8 cellular contexts compared by ENCODE assay signal in genomic region chr1:144461136-144461759, GRCh38. TPM values are rescaled to one million over a fixed set of nuclear protein-coding genes. Genes with fewer than 3 reads are reported as not detected.
DNase-seq lines count a peak whose midpoint lies in the region; ATAC-seq, FAIRE-seq and TF ChIP-seq lines count a peak whose summit lies in the region.
"Not testable (repeated sequence)": the region's sequence is repeated elsewhere in the genome, so short reads cannot be mapped to it uniquely, and the experiment has no call there.

Gene NBPF15 (minus strand): TSS chr1:144461669. CDS start chr1:144440003, 21,666 bp downstream.

- not testable (repeated sequence) for H3K9ac ChIP-seq in endothelial cell of umbilical vein (replicated peaks; ENCODE audit: extremely low read depth, insufficient read depth, low read length)

- H3K27ac ChIP-seq in C4-2B, result peak within 1 kb of the TSS; percentile 70
- peak within 1 kb of the TSS; percentile 29; the same call in 1 of the 2 replicates for H3K27ac ChIP-seq in Panc1 (ENCODE audit: low read length)
- not testable (repeated sequence) for H3K27ac ChIP-seq in endothelial cell of umbilical vein (ENCODE audit: insufficient read depth, low read depth, low read length)

- not testable (repeated sequence) for BruUV-seq in Panc1 (replicated peaks; lab: Mats Ljungman, UMichigan)
- TSS peak; percentile 78 for BruUV-seq in endothelial cell of umbilical vein (replicated peaks; lab: Mats Ljungman, UMichigan)

- H3K4me1 Mint-ChIP-seq in activated T-cell treated with anti-CD3 and anti-CD28 coated beads, Interleukin-2, amount 50 U/mL, for 4 hours (ENCODE audit: low read depth), result not testable (repeated sequence)

- H3K9me1 ChIP-seq in endothelial cell of umbilical vein (replicated peaks; ENCODE audit: control insufficient read depth, extremely low read depth, insufficient read depth, low read length), result not testable (repeated sequence)

- not testable (repeated sequence) for H3K27me3 ChIP-seq in Panc1 (ENCODE audit: control insufficient read depth, insufficient read depth, low read length); endothelial cell of umbilical vein (ENCODE audit: control insufficient read depth in 2 of 2, insufficient read depth in 2 of 2, low read length in 2 of 2)

- intact Hi-C loops in Panc1 (cut with micrococcal nuclease; ENCODE audit: unreplicated experiment); endothelial cell of umbilical vein (cut with micrococcal nuclease): not testable (repeated sequence)

- H3K27me3 Mint-ChIP-seq in activated T-cell treated with anti-CD3 and anti-CD28 coated beads, Interleukin-2, amount 50 U/mL, for 4 hours (ENCODE audit: low read depth), result not testable (repeated sequence)

- not testable (repeated sequence) for TF ChIP-seq POLR2A in endothelial cell of umbilical vein (IDR thresholded peaks at IDR 0.05; ENCODE audit: low read depth, low read length)

- dilution Hi-C loops in endothelial cell of umbilical vein (cut with MboI; ENCODE audit: extremely low pct_ligation_motif_present, low sequenced_read_pairs), result not testable (repeated sequence)

- not testable (repeated sequence) for H3K36me3 ChIP-seq in Panc1 (ENCODE audit: control insufficient read depth, insufficient read depth, low read length); endothelial cell of umbilical vein (ENCODE audit: control insufficient read depth in 2 of 2, extremely low read depth in 1 of 2, insufficient read depth in 2 of 2, low read length in 2 of 2)

- not testable (repeated sequence) for H3K4me2 ChIP-seq in endothelial cell of umbilical vein (ENCODE audit: insufficient read depth, low read length)

- H2AFZ ChIP-seq in endothelial cell of umbilical vein (ENCODE audit: low read depth, low read length), result peak within 1 kb of the TSS; percentile 82

- not testable (repeated sequence) for H3K4me1 ChIP-seq in Panc1 (ENCODE audit: control insufficient read depth, insufficient read depth, low read length); endothelial cell of umbilical vein (ENCODE audit: control insufficient read depth, extremely low read depth, insufficient read depth, low read length)

- peak within 1 kb of the TSS; percentile 50 to 56 for H3K4me3 ChIP-seq in Panc1 (ENCODE audit: low read depth in 2 of 2, low read length in 2 of 2)
- H3K4me3 ChIP-seq in endothelial cell of umbilical vein (replicated peaks in 1 of 3; ENCODE audit: insufficient read depth in 1 of 3, low read depth in 1 of 3, low read length in 3 of 3), result peak within 1 kb of the TSS; percentile 33 to 57 (median 48)

- not testable (repeated sequence) for TF ChIP-seq CTCF in C4-2B (conservative IDR thresholded peaks at IDR 0.05); Panc1 (IDR thresholded peaks at IDR 0.05); endothelial cell of umbilical vein (IDR thresholded peaks at IDR 0.05; ENCODE audit: extremely low read depth in 1 of 2, insufficient read depth in 1 of 2, low read depth in 1 of 2, low read length in 2 of 2)

- ATAC-seq in GM21381 (IDR thresholded peaks at IDR 0.05; ENCODE audit: unreplicated experiment) (peak; percentile 96), HG03558 (IDR thresholded peaks at IDR 0.05; ENCODE audit: extremely low read depth, unreplicated experiment) (peak; percentile 83), Panc1 (peak; percentile 100)
- ATAC-seq in activated T-cell treated with anti-CD3 and anti-CD28 coated beads, Interleukin-2, amount 50 U/mL, for 4 hours, result peak; percentile 97 to 98

- in situ Hi-C loops in Panc1 (cut with HindIII; ENCODE audit: low pct_unique_long_range_greater_than_20kb, low sequenced_read_pairs), result not testable (repeated sequence)

- H3K79me2 ChIP-seq in endothelial cell of umbilical vein (ENCODE audit: control insufficient read depth, insufficient read depth, low read length), result not testable (repeated sequence)

- not testable (repeated sequence) for H3K9me3 Mint-ChIP-seq in activated T-cell treated with anti-CD3 and anti-CD28 coated beads, Interleukin-2, amount 50 U/mL, for 4 hours

- DNase-seq in Panc1 (ENCODE audit: low read depth, low spot score); mesenteric fat pad (ENCODE audit: low spot score): not testable (repeated sequence)
- peak; percentile 49 for DNase-seq in activated T-cell treated with anti-CD3 and anti-CD28 coated beads, Interleukin-2, amount 50 U/mL, for 4 hours
- DNase-seq in endothelial cell of umbilical vein (ENCODE audit: low read depth, low spot score), result peak; percentile 36
- peak; percentile 22 to 54 (median 35) for DNase-seq in stimulated activated CD4-positive, alpha-beta T cell treated with anti-CD3 and anti-CD28 coated beads, TNF-alpha, amount 100 ng/mL, for 1 hour (ENCODE audit: low read depth in 3 of 3, low spot score in 1 of 3)

- not testable (repeated sequence) for H3K36me3 Mint-ChIP-seq in activated T-cell treated with anti-CD3 and anti-CD28 coated beads, Interleukin-2, amount 50 U/mL, for 4 hours (ENCODE audit: insufficient read depth)

- H3K4me3 Mint-ChIP-seq in activated T-cell treated with anti-CD3 and anti-CD28 coated beads, Interleukin-2, amount 50 U/mL, for 4 hours, result peak within 1 kb of the TSS; percentile 97

- H4K20me1 ChIP-seq in endothelial cell of umbilical vein (replicated peaks; ENCODE audit: control insufficient read depth, extremely low read depth, insufficient read depth, low read length), result not testable (repeated sequence)

- CTCF ChIA-PET in Panc1 (lab: Charles Lee); endothelial cell of umbilical vein (lab: Charles Lee): not testable (repeated sequence)

- H3K9me3 ChIP-seq in Panc1 (ENCODE audit: control insufficient read depth, insufficient read depth, low read depth, low read length); endothelial cell of umbilical vein (replicated peaks; ENCODE audit: control insufficient read depth, insufficient read depth, low read length): not testable (repeated sequence)

- POLR2A ChIA-PET in Panc1 (lab: Charles Lee); endothelial cell of umbilical vein (lab: Charles Lee): not testable (repeated sequence)

- FAIRE-seq in endothelial cell of umbilical vein (lab: Jason Lieb, UNC), result peak; percentile 73

RNA-seq across cellular contexts. Expression of gene NBPF15, which starts in this region (rescaled TPM):
- total RNA-seq in Panc1 (2021; ENCODE audit: unreplicated experiment) (68.3 TPM), endothelial cell of umbilical vein (66.5 and 66.8 TPM in 2 replicates), mesenteric fat pad (31.3 TPM)
- 55.2 TPM for polyA plus RNA-seq in Panc1 (2012; ENCODE audit: insufficient read length)
- 10 to 100 TPM; 17.0 to 30.5 (median 23.0) TPM for total RNA-seq in activated T-cell treated with anti-CD3 and anti-CD28 coated beads, Interleukin-2, amount 50 U/mL, for 4 hours
- polyA plus RNA-seq in endothelial cell of umbilical vein, result 32.9 and 35.5 TPM in 2 replicates
- polyA plus RNA-seq in endothelial cell of umbilical vein (2011; cell fraction: cytosol; rRNA removed), result 16.0 and 19.6 TPM in 2 replicates
- polyA plus RNA-seq in endothelial cell of umbilical vein (2011; cell fraction: nucleus; rRNA removed), result 189 and 241 TPM in 2 replicates
- polyA plus RNA-seq in endothelial cell of umbilical vein (2012), result 34.4 and 35.8 TPM in 2 replicates
- polyA minus RNA-seq in endothelial cell of umbilical vein, result 70.1 and 78.5 TPM in 2 replicates
- 16.5 TPM for polyA minus RNA-seq in endothelial cell of umbilical vein (2011; cell fraction: cytosol; rRNA and poly(A)+ RNA removed)
- 80.2 and 104 TPM in 2 replicates for polyA minus RNA-seq in endothelial cell of umbilical vein (2011; cell fraction: nucleus; rRNA and poly(A)+ RNA removed)
